In the genomic region with DNA sequence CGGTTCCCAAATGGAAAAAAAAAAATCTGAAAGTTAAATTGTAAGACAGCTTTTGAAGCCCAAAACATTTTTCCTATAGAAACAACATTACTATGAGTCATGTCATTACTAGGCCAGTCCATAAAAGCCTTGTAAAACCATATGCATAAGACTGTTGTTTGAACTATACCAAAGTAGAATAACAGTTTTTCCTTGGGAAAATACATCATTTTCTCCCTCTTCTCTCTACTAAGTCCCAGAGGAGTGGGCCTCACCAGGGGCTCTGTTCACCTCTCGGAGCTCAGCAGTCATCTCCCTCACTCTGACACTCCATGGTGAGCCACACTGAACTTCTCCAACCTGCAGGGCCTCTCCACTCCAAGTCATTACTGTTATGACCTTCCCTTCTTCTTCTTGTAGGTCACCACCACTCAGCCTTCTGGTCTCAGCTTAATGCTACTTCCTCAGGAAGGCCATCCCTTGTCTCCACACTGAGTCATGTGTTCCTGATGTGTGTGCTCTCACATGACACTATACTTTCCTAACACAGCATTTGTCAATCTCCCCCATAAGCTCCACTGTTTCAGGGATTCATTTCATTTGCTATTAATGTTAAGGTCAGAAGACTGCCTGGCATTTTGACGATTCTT, we compare ENCODE assay signal across 8 cellular contexts. TPM values are rescaled to one million over a fixed set of nuclear protein-coding genes. Genes with fewer than 3 reads are reported as not detected.
DNase-seq lines count a peak whose midpoint lies in the region; ATAC-seq and TF ChIP-seq lines count a peak whose summit lies in the region.
"Had no signal": no experiment of that assay in that cellular context is flagged by ENCODE, and none has a peak within 500 bp of the region (broad histone marks: within the 10 kb centered on the region; RNA-seq: fewer than 3 reads in every experiment).

No MANE protein-coding gene starts in this region.

- no peaks in the 10 kb centered on the region for H3K79me2 ChIP-seq in smooth muscle cell (ENCODE audit: low read depth)

- peak in 1 of 4 experiments; percentile 23 for ATAC-seq in T-cell (replicated peaks in 1 of 4)
- ATAC-seq: HCT116 had no signal

- H3K9ac ChIP-seq in smooth muscle cell (ENCODE audit: low read depth): no peak overlapping the region

- peaks cover 2 to 11% (median 5%) of the 10 kb centered on the region in 3 donors for H3K9me3 Mint-ChIP-seq in T-cell

- H3K36me3 Mint-ChIP-seq in T-cell: peaks cover 7% of the 10 kb centered on the region

- peak overlapping the region; percentile 58 to 74 (median 69) for H3K4me3 Mint-ChIP-seq in T-cell

- H3K36me3 ChIP-seq in smooth muscle cell (ENCODE audit: low read depth): peaks cover 3% of the 10 kb centered on the region

- no peaks in the 10 kb centered on the region for H3K4me1 ChIP-seq in smooth muscle cell (ENCODE audit: low read depth)

- no peaks in the 10 kb centered on the region for H3K27me3 ChIP-seq in smooth muscle cell (ENCODE audit: low read depth)

- no peak for TF ChIP-seq CTCF in foreskin fibroblast (IDR thresholded peaks at IDR 0.05; ENCODE audit: low read depth, low read length)
- TF ChIP-seq CTCF in smooth muscle cell (IDR thresholded peaks at IDR 0.05; ENCODE audit: borderline replicate concordance, insufficient read depth, poor library complexity, severe bottlenecking): no peak

- H3K4me1 Mint-ChIP-seq in T-cell: peaks cover 29 to 44% (median 37%) of the 10 kb centered on the region in 3 donors

- DNase-seq in HT-29 (ENCODE audit: low spot score) (peak; percentile 10), T-cell (peak in 2 of 34 experiments; percentile 3 to 5), foreskin fibroblast (peak; percentile 84 to 86), smooth muscle cell (lab: John Stamatoyannopoulos, UW; ENCODE audit: unreplicated experiment) (no peak), NCI-H2171 (lab: John Stamatoyannopoulos, UW) (no peak), DMS53 (lab: John Stamatoyannopoulos, UW) (no peak)
- no peak for DNase-seq in activated CD8-positive, alpha-beta memory T cell treated with anti-CD3 and anti-CD28 coated beads for 24 hours

- H3K4me3 ChIP-seq in foreskin fibroblast (ENCODE audit: low read depth in 1 of 2, low read length in 2 of 2): peak overlapping the region; percentile 5 to 30
- H3K4me3 ChIP-seq in smooth muscle cell: peak overlapping the region; percentile 15

- H2AFZ ChIP-seq in smooth muscle cell (ENCODE audit: low read depth): peak overlapping the region; percentile 6

- CTCF ChIA-PET in T-cell (lab: Charles Lee): interaction anchor here (0.6 to 2.0 kb wide), 6 partner anchors 8 to 215 kb away, joined by 3 to 14 read pairs (median 5); a partner anchor contains a TSS

- H3K27ac Mint-ChIP-seq in T-cell: peak overlapping the region; percentile 84 to 88

- H3F3A ChIP-seq in smooth muscle cell (ENCODE audit: low read depth): no peaks in the 10 kb centered on the region

- H3K9me3 ChIP-seq in smooth muscle cell (replicated peaks; ENCODE audit: low read depth): no peaks in the 10 kb centered on the region

- H3K27me3 Mint-ChIP-seq in T-cell: no peaks in the 10 kb centered on the region

- POLR2A ChIA-PET in T-cell (lab: Charles Lee): interaction anchor here (0.6 to 1.1 kb wide), 7 partner anchors 11 to 35 kb away, joined by 3 to 15 read pairs (median 4); a partner anchor contains a TSS

- no peaks in the 10 kb centered on the region for H4K20me1 ChIP-seq in smooth muscle cell (ENCODE audit: low read depth)

- peak overlapping the region; percentile 78 for H3K27ac ChIP-seq in smooth muscle cell (ENCODE audit: low read depth)

- WGBS in smooth muscle cell (ENCODE audit: low lambda C conversion rate): 54% methylated on average over 3 of the region's 3 CpGs

- peak overlapping the region; percentile 67 for H3K4me2 ChIP-seq in smooth muscle cell

RNA-seq across cellular contexts. Expression of a gene that starts 32.5 kb away (rescaled TPM):
- 1.2 and 1.6 TPM in 2 replicates for total RNA-seq in HT-29 (2014; rRNA removed; shearing (Covaris generic))
- total RNA-seq in T-cell (1 to 10 TPM; 2.7 to 3.6 (median 3.4) TPM), smooth muscle cell (3.4 TPM in 2 replicates)
- 2.8 and 3.2 TPM in 2 replicates for polyA plus RNA-seq in smooth muscle cell

Comparison
In these comparisons a context has a peak if more than half of its experiments do, and no peak if none do; other contexts are left out.
1. DNase-seq: peak in HT-29 (single experiment) and foreskin fibroblast (2 of 2); none in smooth muscle cell (single experiment), NCI-H2171 (single experiment), DMS53 (single experiment) and activated CD8-positive, alpha-beta memory T cell treated with anti-CD3 and anti-CD28 coated beads for 24 hours (single experiment).